In the genomic region with DNA sequence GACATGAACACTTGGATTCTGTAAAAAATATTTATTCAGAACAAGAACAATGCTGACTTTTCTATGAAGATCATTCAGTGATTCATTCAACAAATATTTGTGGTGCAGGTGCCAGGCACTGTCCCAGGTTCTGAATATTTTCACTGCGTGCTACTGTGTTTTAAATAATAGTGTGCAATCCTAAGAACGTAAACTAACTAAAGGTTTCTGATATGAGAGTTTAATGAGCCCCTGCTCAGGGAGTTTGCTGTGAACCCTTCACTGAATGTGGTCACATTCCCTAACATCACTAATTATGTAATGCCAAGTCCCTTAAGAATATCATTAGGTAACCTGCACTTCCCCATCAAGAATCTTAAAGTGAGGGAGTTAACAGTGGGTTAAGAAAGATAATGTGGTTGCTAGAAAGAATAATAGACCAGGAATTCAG, we compare ENCODE assay signal across 11 cellular contexts. TPM values are rescaled to one million over a fixed set of nuclear protein-coding genes. Genes with fewer than 3 reads are reported as not detected.
DNase-seq lines count a peak whose midpoint lies in the region; ATAC-seq, FAIRE-seq and TF ChIP-seq lines count a peak whose summit lies in the region.
"Had no signal": no experiment of that assay in that cellular context is flagged by ENCODE, and none has a peak within 500 bp of the region (broad histone marks: within the 10 kb centered on the region; RNA-seq: fewer than 3 reads in every experiment).

No MANE protein-coding gene starts in this region.

- POLR2A ChIA-PET in K562 (lab: Yijun Ruan, JAX) = no interaction called here

- in situ Hi-C loops in K562 (cut with MboI) = no loop called here

- no peaks in the 10 kb centered on the region for H3K36me3 Mint-ChIP-seq in natural killer cell

- BruUV-seq in K562 (replicated peaks; lab: Mats Ljungman, UMichigan) = no TSS peak

- no peak overlapping the region for H2AFZ ChIP-seq in K562 (ENCODE audit: low read depth, low read length)

- CTCF ChIA-PET in K562 (lab: Yijun Ruan, JAX; ENCODE audit: low intra/inter-chr PET ratio) = no interaction called here

- H3K9me3 ChIP-seq in K562 (replicated peaks; ENCODE audit: control insufficient read depth, insufficient read depth, low read depth, low read length) = no peaks in the 10 kb centered on the region

- no peak for TF ChIP-seq CTCF in K562 (IDR thresholded peaks at IDR 0.05 in 2 of 3, conservative IDR thresholded peaks at IDR 0.05 in 1 of 3; ENCODE audit: insufficient read depth in 2 of 3, low read depth in 1 of 3, low read length in 3 of 3)
- TF ChIP-seq CTCF in natural killer cell (IDR thresholded peaks at IDR 0.05) = no peak

- intact Hi-C loops in K562 (cut with micrococcal nuclease) = no loop called here
- intact Hi-C loops in natural killer cell (cut with micrococcal nuclease) = no loop called here

- no peak overlapping the region for H3K9ac ChIP-seq in K562 (ENCODE audit: insufficient read depth in 1 of 2, low read depth in 2 of 2, low read length in 2 of 2)

- H3K9me1 ChIP-seq in K562 (ENCODE audit: control insufficient read depth, insufficient read depth, low read length) = no peaks in the 10 kb centered on the region

- ATAC-seq in K562 (no peak), natural killer cell (no peak), GM18909 (IDR thresholded peaks at IDR 0.05; ENCODE audit: poor library complexity, unreplicated experiment) (no peak)
- ATAC-seq: stimulated activated naive CD8-positive, alpha-beta T cell treated with anti-CD3 and anti-CD28 coated beads, Interleukin-15, amount 100 ng/mL, for 72 hours had no signal

- H3K4me3 Mint-ChIP-seq in natural killer cell = peak overlapping the region; percentile 91

- no peak for TF ChIP-seq POLR2A in K562 (conservative IDR thresholded peaks at IDR 0.05)

- H3K27me3 ChIP-seq in K562 (ENCODE audit: control insufficient read depth in 2 of 2, insufficient read depth in 2 of 2, low read length in 2 of 2) = peaks cover 8 to 13% of the 10 kb centered on the region in 2 experiments

- FAIRE-seq in K562 (lab: Jason Lieb, UNC) = no peak

- TF ChIP-seq RAD21 in K562 (CRISPR knock-in tag; conservative IDR thresholded peaks at IDR 0.05 in 1 of 2, IDR thresholded peaks at IDR 0.05 in 1 of 2) = no peak

- H3K4me1 ChIP-seq in K562 (replicated peaks in 1 of 2; ENCODE audit: control insufficient read depth in 2 of 2, insufficient read depth in 2 of 2, low read length in 2 of 2) = peaks cover 0 to 20% of the 10 kb centered on the region in 2 experiments; a peak in 3 of 5 replicates

- no peaks in the 10 kb centered on the region for H3K36me3 ChIP-seq in K562 (ENCODE audit: control insufficient read depth, insufficient read depth, low read length)

- H3K9me3 Mint-ChIP-seq in natural killer cell = no peaks in the 10 kb centered on the region
- H3K9me3 Mint-ChIP-seq: stimulated activated naive CD8-positive, alpha-beta T cell treated with anti-CD3 and anti-CD28 coated beads, Interleukin-15, amount 100 ng/mL, for 72 hours had no signal

- H3K4me2 ChIP-seq in K562 (ENCODE audit: insufficient read depth, low read length) = no peak overlapping the region

- DNase-seq in GM03348 (ENCODE audit: low spot score) = peak; percentile 7
- DNase-seq in MV-4-11 (lab: John Stamatoyannopoulos, UW) = peak; percentile 22
- no peak for DNase-seq in K562 (ENCODE audit: extremely low read depth in 1 of 4, low spot score in 3 of 4)
- no peak for DNase-seq in natural killer cell
- no peak for DNase-seq in OCI-M2 (lab: John Stamatoyannopoulos, UW; ENCODE audit: unreplicated experiment)
- no peak for DNase-seq in activated CD8-positive, alpha-beta memory T cell treated with anti-CD3 and anti-CD28 coated beads, Interleukin-2, amount 50 U/mL, for 4 hours
- no peak for DNase-seq in activated CD8-positive, alpha-beta memory T cell treated with anti-CD3 and anti-CD28 coated beads for 24 hours
- DNase-seq: effector memory CD4-positive, alpha-beta T cell; stimulated activated naive CD8-positive, alpha-beta T cell treated with anti-CD3 and anti-CD28 coated beads, Interleukin-15, amount 100 ng/mL, for 72 hours had no signal

- no peaks in the 10 kb centered on the region for H4K20me1 ChIP-seq in K562 (replicated peaks; ENCODE audit: control insufficient read depth, insufficient read depth, low read length)

- no peak for TF ChIP-seq EP300 in K562 (IDR thresholded peaks at IDR 0.05; ENCODE audit: low read length)

- H3K4me3 ChIP-seq in K562 = no peak overlapping the region

- peaks cover 13% of the 10 kb centered on the region in 2 donors for H3K4me1 Mint-ChIP-seq in natural killer cell

- WGBS in K562 (ENCODE audit: insufficient coverage, low coverage, missing lambda C conversion rate) = 0% methylated on average over 2 of the region's 2 CpGs

- H3K79me2 ChIP-seq in K562 (ENCODE audit: control insufficient read depth, insufficient read depth, low read length) = no peaks in the 10 kb centered on the region

- peak overlapping the region in 1 of 2 donors; percentile 82 for H3K27ac Mint-ChIP-seq in natural killer cell
- H3K27ac Mint-ChIP-seq: stimulated activated naive CD8-positive, alpha-beta T cell treated with anti-CD3 and anti-CD28 coated beads, Interleukin-15, amount 100 ng/mL, for 72 hours had no signal

- no peak overlapping the region for H3K27ac ChIP-seq in K562 (ENCODE audit: extremely low read depth, low read depth, low read length)
- H3K27ac ChIP-seq: SK-N-MC had no signal

- peaks cover 9 to 18% of the 10 kb centered on the region in 2 donors for H3K27me3 Mint-ChIP-seq in natural killer cell (ENCODE audit: low read depth in 2 of 2)

TF ChIP-seq in K562, 482 proteins besides CTCF, POLR2A, EP300 and RAD21 (continues in another document):
- TF ChIP-seq, protein P1, sequence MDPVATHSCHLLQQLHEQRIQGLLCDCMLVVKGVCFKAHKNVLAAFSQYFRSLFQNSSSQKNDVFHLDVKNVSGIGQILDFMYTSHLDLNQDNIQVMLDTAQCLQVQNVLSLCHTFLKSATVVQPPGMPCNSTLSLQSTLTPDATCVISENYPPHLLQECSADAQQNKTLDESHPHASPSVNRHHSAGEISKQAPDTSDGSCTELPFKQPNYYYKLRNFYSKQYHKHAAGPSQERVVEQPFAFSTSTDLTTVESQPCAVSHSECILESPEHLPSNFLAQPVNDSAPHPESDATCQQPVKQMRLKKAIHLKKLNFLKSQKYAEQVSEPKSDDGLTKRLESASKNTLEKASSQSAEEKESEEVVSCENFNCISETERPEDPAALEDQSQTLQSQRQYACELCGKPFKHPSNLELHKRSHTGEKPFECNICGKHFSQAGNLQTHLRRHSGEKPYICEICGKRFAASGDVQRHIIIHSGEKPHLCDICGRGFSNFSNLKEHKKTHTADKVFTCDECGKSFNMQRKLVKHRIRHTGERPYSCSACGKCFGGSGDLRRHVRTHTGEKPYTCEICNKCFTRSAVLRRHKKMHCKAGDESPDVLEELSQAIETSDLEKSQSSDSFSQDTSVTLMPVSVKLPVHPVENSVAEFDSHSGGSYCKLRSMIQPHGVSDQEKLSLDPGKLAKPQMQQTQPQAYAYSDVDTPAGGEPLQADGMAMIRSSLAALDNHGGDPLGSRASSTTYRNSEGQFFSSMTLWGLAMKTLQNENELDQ (CRISPR knock-in tag; IDR thresholded peaks at IDR 0.05; ENCODE audit: borderline replicate concordance) = no peak
- TF ChIP-seq KLF16 (IDR thresholded peaks at IDR 0.05) = no peak
- no peak for TF ChIP-seq SAP30 (IDR thresholded peaks at IDR 0.05; ENCODE audit: borderline replicate concordance, insufficient read depth, low read depth, low read length, poor library complexity, severe bottlenecking)
- peak; percentile 88 for TF ChIP-seq EHMT2 (IDR thresholded peaks at IDR 0.05)
- TF ChIP-seq FOSL1 (tag; conservative IDR thresholded peaks at IDR 0.05) = peak; percentile 50
- peak; percentile 82 for TF ChIP-seq MIER1 (IDR thresholded peaks at IDR 0.05; ENCODE audit: low read depth)
- 0 out of 2 replicates have a peak, but pooled peaks have one; percentile 16 for TF ChIP-seq TEAD2 (tag; IDR thresholded peaks at IDR 0.05)
- no peak for TF ChIP-seq EGR1 (conservative IDR thresholded peaks at IDR 0.05)
- TF ChIP-seq BHLHE40 (IDR thresholded peaks at IDR 0.05; ENCODE audit: low read length) = peak; percentile 15; the same call in 1 of the 2 replicates
- no peak for TF ChIP-seq ZBTB17 (CRISPR knock-in tag; IDR thresholded peaks at IDR 0.05)
- peak in 1 of 2 experiments; percentile 52; a peak in 1 of 4 replicates for TF ChIP-seq TEAD1 (CRISPR knock-in tag; IDR thresholded peaks at IDR 0.05)
- TF ChIP-seq JUND (IDR thresholded peaks at IDR 0.05; ENCODE audit: borderline replicate concordance, low read depth, low read length) = peak; percentile 81
- TF ChIP-seq JUND (tag; IDR thresholded peaks at IDR 0.05; ENCODE audit: borderline replicate concordance, low read depth, low read length) = peak; percentile 88; the same call in 2 of the 3 replicates
- peak; percentile 73 for TF ChIP-seq TEAD4 (IDR thresholded peaks at IDR 0.05; ENCODE audit: low read length)
- TF ChIP-seq TEAD4 (CRISPR knock-in tag; IDR thresholded peaks at IDR 0.05; ENCODE audit: borderline replicate concordance) = no peak

RNA-seq across cellular contexts. Expression of a gene that starts 1.7 kb away (rescaled TPM):
- total RNA-seq in K562 (2011; cell fraction: chromatin; rRNA removed; ENCODE audit: low replicate concordance) = 0.09 and 0.16 TPM in 2 replicates
- 0.13 TPM in 1 of 2 replicates, not detected in the other for total RNA-seq in K562 (2011; cell fraction: nucleolus; rRNA removed)
- total RNA-seq in K562 (2011; cell fraction: nucleoplasm; rRNA removed) = 0.07 and 0.23 TPM in 2 replicates
- 0.05 and 0.08 TPM in 2 replicates for total RNA-seq in K562 (2014; rRNA removed)
- 0.07 and 0.10 TPM in 2 replicates for total RNA-seq in K562 (2014; rRNA removed; fragmentation: Illumina TruSeq; extraction: Trizol)
- total RNA-seq in K562 (2015; rRNA removed; fragmentation: Illumina TruSeq; extraction: Trizol) = 0.08 and 0.11 TPM in 2 replicates
- 0.07 and 0.13 TPM in 2 replicates for total RNA-seq in K562 (2021)
- 0.07 and 0.11 TPM in 2 replicates for polyA plus RNA-seq in K562 (2011; rRNA removed)
- 0.01 and 0.04 TPM in 2 replicates for polyA plus RNA-seq in K562 (2011; cell fraction: cytosol; rRNA removed)
- 0.04 TPM in 2 replicates for polyA plus RNA-seq in K562 (2011; cell fraction: nucleus; rRNA removed)
- 0.12 and 0.13 TPM in 2 replicates for polyA plus RNA-seq in K562 (2012)
- polyA plus RNA-seq in K562 (2014; fragmentation: Illumina TruSeq; extraction: Trizol) = 0.04 and 0.06 TPM in 2 replicates
- under 1 TPM; 0.03 to 0.10 TPM for polyA plus RNA-seq in K562 (2014; fragmentation: Nextera tagmentation; extraction: Ambion mirVana)
- polyA plus RNA-seq in K562 (2014; rRNA removed) = 0.03 and 0.07 TPM in 2 replicates
- polyA minus RNA-seq in K562 (2011; rRNA and poly(A)+ RNA removed) = 0.30 and 0.49 TPM in 2 replicates
- polyA minus RNA-seq in K562 (2011; cell fraction: cytosol; rRNA and poly(A)+ RNA removed) = not detected in 2 replicates
- polyA minus RNA-seq in K562 (2011; cell fraction: nucleus; rRNA and poly(A)+ RNA removed) = 0.11 and 0.13 TPM in 2 replicates
- 1 to 10 TPM; 1.8 to 3.6 (median 2.5) TPM for total RNA-seq in natural killer cell

Comparison
In these comparisons a context has a peak if more than half of its experiments do, and no peak if none do; other contexts are left out.
1. DNase-seq: peak in GM03348 (single experiment) and MV-4-11 (single experiment); none in K562 (0 of 4), natural killer cell (single experiment), OCI-M2 (single experiment), activated CD8-positive, alpha-beta memory T cell treated with anti-CD3 and anti-CD28 coated beads, Interleukin-2, amount 50 U/mL, for 4 hours (single experiment) and activated CD8-positive, alpha-beta memory T cell treated with anti-CD3 and anti-CD28 coated beads for 24 hours (single experiment).